12 cellular contexts compared by ENCODE assay signal in genomic region chr2:101063753-101064502, GRCh38.
DNase-seq lines count a peak whose midpoint lies in the region; ATAC-seq, FAIRE-seq and TF ChIP-seq lines count a peak whose summit lies in the region.
"Had no signal": no experiment of that assay in that cellular context is flagged by ENCODE, and none has a peak within 500 bp of the region (broad histone marks: within the 10 kb centered on the region; RNA-seq: fewer than 3 reads in every experiment).

No MANE protein-coding gene starts in this region.

- RAD21 ChIA-PET in GM12878 (lab: Charles Lee; ENCODE audit: unreplicated experiment), result interaction anchor here (0.9 to 3.2 kb wide), 7 partner anchors 17 to 315 kb away, joined by 3 to 14 read pairs (median 5); no protein-coding TSS in a partner anchor

- TF ChIP-seq RAD21 in GM12878 (IDR thresholded peaks at IDR 0.05; ENCODE audit: insufficient read depth, low read depth, low read length), result no peak

- no peaks in the 10 kb centered on the region for H3K79me2 ChIP-seq in GM12878 (ENCODE audit: control insufficient read depth, insufficient read depth, low read length)

- FAIRE-seq in GM12878 (lab: Jason Lieb, UNC), result no peak
- FAIRE-seq: HTR-8/SVneo had no signal

- ATAC-seq in GM21529 (IDR thresholded peaks at IDR 0.05; ENCODE audit: unreplicated experiment), result peak; percentile 4
- peak; percentile 70 for ATAC-seq in GM12878
- no peak for ATAC-seq in HG02623 (IDR thresholded peaks at IDR 0.05; ENCODE audit: unreplicated experiment)

- H3K27ac ChIP-seq in 22Rv1 (peak overlapping the region; percentile 58), GM12878 (ENCODE audit: control insufficient read depth, insufficient read depth) (peak overlapping the region; percentile 53)
- H3K27ac ChIP-seq: upper lobe of left lung had no signal

- CTCF ChIA-PET in GM12878 (lab: Yijun Ruan, JAX), result interaction anchor here (0.6 to 2.3 kb wide), 7 partner anchors 19 to 423 kb away, joined by 3 to 9 read pairs (median 4); no protein-coding TSS in a partner anchor

- SMC1A ChIA-PET in GM12878 (lab: Charles Lee; ENCODE audit: uncharacterized antibody, unreplicated experiment), result interaction anchor here (0.6 to 2.5 kb wide), 9 partner anchors 10 to 638 kb away, joined by 3 to 14 read pairs (median 4); no protein-coding TSS in a partner anchor

- no peaks in the 10 kb centered on the region for H3K36me3 ChIP-seq in GM12878 (ENCODE audit: control insufficient read depth in 2 of 2, insufficient read depth in 2 of 2, low read length in 1 of 2)

- DNase-seq in GM12878 (ENCODE audit: low read depth, low spot score) (no peak), iris pigment epithelial cell (ENCODE audit: low read depth) (peak; percentile 16), NCI-H2107 treated with DMSO at 0.1 percent for 48 hours (lab: John Stamatoyannopoulos, UW; ENCODE audit: unreplicated experiment) (no peak), NCI-H1048 (lab: John Stamatoyannopoulos, UW) (no peak)
- DNase-seq in activated CD8-positive, alpha-beta memory T cell treated with anti-CD3 and anti-CD28 coated beads, Interleukin-2, amount 50 U/mL, for 4 hours, result no peak
- DNase-seq: T-helper 1 cell, upper lobe of left lung had no signal

- peak overlapping the region; percentile 17 for H3K4me2 ChIP-seq in GM12878 (ENCODE audit: control insufficient read depth, insufficient read depth)

- H3K4me3 ChIP-seq in GM12878, result peak overlapping the region; percentile 35; the same call in 1 of the 2 replicates
- H3K4me3 ChIP-seq: coronary artery, upper lobe of left lung had no signal

- no peak for TF ChIP-seq POLR2A in GM12878 (IDR thresholded peaks at IDR 0.05; ENCODE audit: low read depth, low read length)

- no peaks in the 10 kb centered on the region for H3K27me3 ChIP-seq in GM12878 (replicated peaks in 1 of 2; ENCODE audit: control insufficient read depth in 2 of 2, insufficient read depth in 2 of 2, low read length in 1 of 2)
- H3K27me3 ChIP-seq: upper lobe of left lung had no signal

- H3K9ac ChIP-seq in GM12878 (ENCODE audit: control insufficient read depth, insufficient read depth, low read length), result peak overlapping the region; percentile 20

- intact Hi-C loops in GM12878 (cut with micrococcal nuclease; ENCODE audit: unreplicated experiment), result loop anchor here (1.0 to 2.0 kb wide), 3 partner anchors 19 to 52 kb away; no protein-coding TSS in a partner anchor

- no TSS peak for BruUV-seq in GM12878 (replicated peaks; lab: Mats Ljungman, UMichigan)

- H3K9me3 ChIP-seq in GM12878 (replicated peaks; ENCODE audit: control insufficient read depth, insufficient read depth, low read length), result no peaks in the 10 kb centered on the region
- H3K9me3 ChIP-seq: upper lobe of left lung had no signal

- 71% methylated on average over 3 of the region's 3 CpGs for WGBS in GM12878 (ENCODE audit: insufficient coverage, insufficient replicate concordance, low lambda C conversion rate, missing lambda C conversion rate)

- TF ChIP-seq CTCF in 22Rv1 (IDR thresholded peaks at IDR 0.05), result no peak
- TF ChIP-seq CTCF in GM12878 (IDR thresholded peaks at IDR 0.05 in 2 of 3, conservative IDR thresholded peaks at IDR 0.05 in 1 of 3; ENCODE audit: control insufficient read depth in 2 of 3, extremely low read depth in 1 of 3, insufficient read depth in 1 of 3, low read depth in 3 of 3, low read length in 3 of 3), result no peak

- peaks cover 11% of the 10 kb centered on the region for H3K4me1 ChIP-seq in GM12878 (ENCODE audit: control insufficient read depth, insufficient read depth, low read length)

- H4K20me1 ChIP-seq in GM12878 (ENCODE audit: control insufficient read depth, insufficient read depth), result no peaks in the 10 kb centered on the region

- TF ChIP-seq EP300 in GM12878 (IDR thresholded peaks at IDR 0.05; ENCODE audit: borderline replicate concordance in 1 of 2, control insufficient read depth in 1 of 2, low read depth in 2 of 2, low read length in 2 of 2), result no peak

- in situ Hi-C loops in GM12878 (cut with MboI), result no loop called here

- POLR2A ChIA-PET in GM12878 (lab: Charles Lee), result interaction anchor here (0.6 to 1.5 kb wide), 3 partner anchors 30 to 89 kb away, joined by 3 to 4 read pairs (median 3); no protein-coding TSS in a partner anchor

- H2AFZ ChIP-seq in GM12878 (ENCODE audit: control insufficient read depth, low read depth, low read length), result peak overlapping the region; percentile 63

TF ChIP-seq in GM12878, 131 proteins besides CTCF, POLR2A, EP300 and RAD21:
- TF ChIP-seq E2F8 (IDR thresholded peaks at IDR 0.05; ENCODE audit: low read depth, partially characterized antibody) (no peak), HDGF (IDR thresholded peaks at IDR 0.05) (no peak), RUNX3 (IDR thresholded peaks at IDR 0.05; ENCODE audit: low read length) (peak; percentile 17; the same call in 1 of the 2 replicates), SREBF1 (IDR thresholded peaks at IDR 0.05; ENCODE audit: low read length) (no peak)
- TF ChIP-seq, protein P1, sequence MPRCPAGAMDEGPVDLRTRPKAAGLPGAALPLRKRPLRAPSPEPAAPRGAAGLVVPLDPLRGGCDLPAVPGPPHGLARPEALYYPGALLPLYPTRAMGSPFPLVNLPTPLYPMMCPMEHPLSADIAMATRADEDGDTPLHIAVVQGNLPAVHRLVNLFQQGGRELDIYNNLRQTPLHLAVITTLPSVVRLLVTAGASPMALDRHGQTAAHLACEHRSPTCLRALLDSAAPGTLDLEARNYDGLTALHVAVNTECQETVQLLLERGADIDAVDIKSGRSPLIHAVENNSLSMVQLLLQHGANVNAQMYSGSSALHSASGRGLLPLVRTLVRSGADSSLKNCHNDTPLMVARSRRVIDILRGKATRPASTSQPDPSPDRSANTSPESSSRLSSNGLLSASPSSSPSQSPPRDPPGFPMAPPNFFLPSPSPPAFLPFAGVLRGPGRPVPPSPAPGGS (IDR thresholded peaks at IDR 0.05; ENCODE audit: borderline replicate concordance, insufficient read depth, low read depth, low read length, poor library complexity, severe bottlenecking), result no peak
